In genomic region chr10:121553455-121553854, GRCh38 we compare ENCODE assay signal across 1 cellular context.
TF ChIP-seq lines count a peak whose summit lies in the region.

No MANE protein-coding gene starts in this region.

TF ChIP-seq in WTC11, 78 proteins besides CTCF, POLR2A, EP300 and RAD21 (continued from another document):
- no peak for TF ChIP-seq STAT6 (CRISPR knock-in tag; conservative IDR thresholded peaks at IDR 0.05; ENCODE audit: low read depth)
- TF ChIP-seq ZBTB43 (CRISPR knock-in tag; IDR thresholded peaks at IDR 0.05) = no peak
- TF ChIP-seq TEAD1 (CRISPR knock-in tag; IDR thresholded peaks at IDR 0.05) = no peak
- no peak for TF ChIP-seq GTF2I (CRISPR knock-in tag; conservative IDR thresholded peaks at IDR 0.05)
- TF ChIP-seq IRF2 (CRISPR knock-in tag; IDR thresholded peaks at IDR 0.05; ENCODE audit: borderline replicate concordance, low read depth) = no peak
- no peak for TF ChIP-seq TCF7 (CRISPR knock-in tag; IDR thresholded peaks at IDR 0.05; ENCODE audit: low read depth)
- TF ChIP-seq RORB (CRISPR knock-in tag; IDR thresholded peaks at IDR 0.05) = no peak
- TF ChIP-seq KAT7 (CRISPR knock-in tag; IDR thresholded peaks at IDR 0.05; ENCODE audit: borderline replicate concordance) = no peak
- TF ChIP-seq FOXJ3 (CRISPR knock-in tag; IDR thresholded peaks at IDR 0.05; ENCODE audit: borderline replicate concordance) = no peak
- TF ChIP-seq ZNF263 (CRISPR knock-in tag; IDR thresholded peaks at IDR 0.05; ENCODE audit: low read depth) = no peak
TF ChIP-seq in WTC11: peak in this region for 0.
